19 cellular contexts compared by ENCODE assay signal in the genomic region with DNA sequence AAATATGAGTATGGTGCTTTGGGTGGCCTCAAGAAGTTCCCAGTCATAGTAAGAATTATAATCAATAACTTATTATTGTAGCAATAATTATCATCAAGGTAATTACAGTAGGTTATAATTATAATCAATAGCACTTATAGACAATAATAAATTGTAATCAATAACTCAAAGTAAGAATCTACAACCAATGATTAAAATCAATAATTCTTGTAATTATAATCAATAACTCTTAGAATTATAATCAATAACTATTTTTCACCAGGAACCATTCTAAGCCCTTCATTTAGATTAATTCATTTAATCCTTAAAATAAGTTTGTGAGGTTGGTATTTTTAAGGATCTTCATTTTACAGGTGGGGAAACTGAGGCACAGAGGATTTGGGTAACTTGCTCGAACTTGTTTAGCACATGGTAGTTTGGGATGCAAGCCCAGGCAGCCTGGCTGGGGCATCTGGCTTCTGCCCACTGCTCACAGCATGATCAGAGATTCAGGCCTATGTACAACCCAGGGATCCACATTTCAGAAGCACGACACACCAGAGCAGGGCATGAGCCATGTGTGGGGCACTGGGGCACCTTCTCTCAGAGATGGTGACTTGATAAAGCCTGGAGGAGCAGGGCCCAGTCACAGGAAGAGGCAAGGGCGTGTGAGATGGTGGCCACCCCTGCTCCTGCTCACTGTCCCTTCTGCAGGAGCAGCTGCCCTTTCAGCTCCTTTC. TPM values are rescaled to one million over a fixed set of nuclear protein-coding genes. Genes with fewer than 3 reads are reported as not detected.
"Had no signal": no experiment of that assay in that cellular context is flagged by ENCODE, and none has a peak within 500 bp of the region (broad histone marks: within the 10 kb centered on the region; RNA-seq: fewer than 3 reads in every experiment).

No MANE protein-coding gene starts in this region.

- H3K4me3 ChIP-seq: body of pancreas, esophagus muscularis mucosa, left ventricle myocardium inferior, stomach, thoracic aorta had no signal

- H3K36me3 ChIP-seq: esophagus muscularis mucosa, left ventricle myocardium inferior, stomach, thoracic aorta had no signal

- DNase-seq: activated CD4-positive, alpha-beta T cell treated with anti-CD3 and anti-CD28 coated beads, Interleukin-2, amount 50 U/mL, for 4 hours; activated effector memory CD4-positive, alpha-beta T cell treated with anti-CD3 and anti-CD28 coated beads, Interleukin-2, amount 50 U/mL, for 16 hours; activated T-cell treated with anti-CD3 and anti-CD28 coated beads, Interleukin-2, amount 50 U/mL, for 4 hours; amniotic stem cell; central memory CD4-positive, alpha-beta T cell; head of caudate nucleus; left ventricle myocardium inferior; mesendoderm; stimulated activated CD4-positive, alpha-beta T cell treated with anti-CD3 and anti-CD28 coated beads, Interleukin-4, amount 100 ng/mL, for 1 hour; stimulated activated CD8-positive, alpha-beta memory T cell treated with anti-CD3 and anti-CD28 coated beads, Interleukin-4, amount 100 ng/mL, for 48 hours had no signal

- ATAC-seq: activated CD4-positive, CD25-positive, alpha-beta regulatory T cell treated with anti-CD3 and anti-CD28 coated beads, Interleukin-2, amount 50 U/mL, for 24 hours; activated naive CD4-positive, alpha-beta T cell treated with anti-CD3 and anti-CD28 coated beads, Interleukin-2, amount 50 U/mL, for 72 hours; activated T-cell treated with anti-CD3 and anti-CD28 coated beads, Interleukin-2, amount 50 U/mL, for 4 hours had no signal

- H3K27me3 ChIP-seq: body of pancreas, esophagus muscularis mucosa, stomach had no signal

- H3K9me3 ChIP-seq: body of pancreas, esophagus muscularis mucosa, left ventricle myocardium inferior, stomach, thoracic aorta had no signal

- H3K27ac ChIP-seq: esophagus muscularis mucosa, left ventricle myocardium inferior, thoracic aorta had no signal

RNA-seq across cellular contexts. Expression of a gene that starts 46.6 kb away (rescaled TPM):
- total RNA-seq: dermis microvascular lymphatic vessel endothelial cell; pulmonary artery endothelial cell; T-helper 2 cell treated with Interferon-gamma antibody and Interleukin-4, amounts not matched to agents 100 ng/mL and 5 ng/mL, for 36 hours had no signal
